In genomic region chr21:37659874-37660273, GRCh38 we compare ENCODE assay signal across 12 cellular contexts.
"Had no signal": no experiment of that assay in that cellular context is flagged by ENCODE, and none has a peak within 500 bp of the region (broad histone marks: within the 10 kb centered on the region; RNA-seq: fewer than 3 reads in every experiment).

No MANE protein-coding gene starts in this region.

- H3K27ac ChIP-seq: foreskin keratinocyte, ovary had no signal

- H3K27ac Mint-ChIP-seq: activated CD4-positive, alpha-beta memory T cell treated with anti-CD3 and anti-CD28 coated beads for 36 hours; activated CD8-positive, alpha-beta memory T cell treated with anti-CD3 and anti-CD28 coated beads, Interleukin-2, amount 10 ng/mL, durations not matched to agents 7 days and 5 days; activated naive CD4-positive, alpha-beta T cell treated with anti-CD3 and anti-CD28 coated beads, Interleukin-2, amount 10 ng/mL, durations not matched to agents 7 days and 5 days; activated T-cell treated with anti-CD3 and anti-CD28 coated beads, Interleukin-2, amount 50 U/mL, for 24 hours; naive thymus-derived CD4-positive, alpha-beta T cell; stimulated activated naive CD8-positive, alpha-beta T cell treated with anti-CD3 and anti-CD28 coated beads, Interleukin-15, amount 100 ng/mL, for 72 hours had no signal

- H3K36me3 ChIP-seq: lower lobe of right lung, ovary had no signal

- H3K27me3 ChIP-seq: foreskin keratinocyte, ovary had no signal

- H3K4me1 ChIP-seq: foreskin keratinocyte had no signal

- H3K36me3 Mint-ChIP-seq: activated CD4-positive, alpha-beta memory T cell treated with anti-CD3 and anti-CD28 coated beads for 36 hours; activated CD8-positive, alpha-beta memory T cell treated with anti-CD3 and anti-CD28 coated beads, Interleukin-2, amount 10 ng/mL, durations not matched to agents 7 days and 5 days; activated naive CD4-positive, alpha-beta T cell treated with anti-CD3 and anti-CD28 coated beads, Interleukin-2, amount 10 ng/mL, durations not matched to agents 7 days and 5 days; naive thymus-derived CD4-positive, alpha-beta T cell had no signal

- H3K4me3 ChIP-seq: lower lobe of right lung, ovary had no signal

- DNase-seq: activated CD4-positive, alpha-beta memory T cell treated with anti-CD3 and anti-CD28 coated beads for 36 hours; activated CD8-positive, alpha-beta memory T cell treated with anti-CD3 and anti-CD28 coated beads, Interleukin-2, amount 10 ng/mL, durations not matched to agents 7 days and 5 days; activated naive CD4-positive, alpha-beta T cell treated with anti-CD3 and anti-CD28 coated beads, Interleukin-2, amount 10 ng/mL, durations not matched to agents 7 days and 5 days; activated T-cell treated with anti-CD3 and anti-CD28 coated beads, Interleukin-2, amount 50 U/mL, for 24 hours; foreskin keratinocyte; kidney glomerular epithelial cell; lower lobe of right lung; naive thymus-derived CD4-positive, alpha-beta T cell; stimulated activated naive CD8-positive, alpha-beta T cell treated with anti-CD3 and anti-CD28 coated beads, Interleukin-15, amount 100 ng/mL, for 72 hours; T-helper 1 cell; T1000 had no signal

- H3K4me1 Mint-ChIP-seq: activated CD8-positive, alpha-beta memory T cell treated with anti-CD3 and anti-CD28 coated beads, Interleukin-2, amount 10 ng/mL, durations not matched to agents 7 days and 5 days; activated naive CD4-positive, alpha-beta T cell treated with anti-CD3 and anti-CD28 coated beads, Interleukin-2, amount 10 ng/mL, durations not matched to agents 7 days and 5 days; naive thymus-derived CD4-positive, alpha-beta T cell had no signal

- H3K9me3 ChIP-seq: lower lobe of right lung, ovary had no signal

- H3K4me3 Mint-ChIP-seq: activated CD4-positive, alpha-beta memory T cell treated with anti-CD3 and anti-CD28 coated beads for 36 hours; activated CD8-positive, alpha-beta memory T cell treated with anti-CD3 and anti-CD28 coated beads, Interleukin-2, amount 10 ng/mL, durations not matched to agents 7 days and 5 days; activated naive CD4-positive, alpha-beta T cell treated with anti-CD3 and anti-CD28 coated beads, Interleukin-2, amount 10 ng/mL, durations not matched to agents 7 days and 5 days; activated T-cell treated with anti-CD3 and anti-CD28 coated beads, Interleukin-2, amount 50 U/mL, for 24 hours; naive thymus-derived CD4-positive, alpha-beta T cell; stimulated activated naive CD8-positive, alpha-beta T cell treated with anti-CD3 and anti-CD28 coated beads, Interleukin-15, amount 100 ng/mL, for 72 hours had no signal

- H3K9me3 Mint-ChIP-seq: activated CD4-positive, alpha-beta memory T cell treated with anti-CD3 and anti-CD28 coated beads for 36 hours; activated naive CD4-positive, alpha-beta T cell treated with anti-CD3 and anti-CD28 coated beads, Interleukin-2, amount 10 ng/mL, durations not matched to agents 7 days and 5 days; activated T-cell treated with anti-CD3 and anti-CD28 coated beads, Interleukin-2, amount 50 U/mL, for 24 hours; naive thymus-derived CD4-positive, alpha-beta T cell; stimulated activated naive CD8-positive, alpha-beta T cell treated with anti-CD3 and anti-CD28 coated beads, Interleukin-15, amount 100 ng/mL, for 72 hours had no signal
